8 cellular contexts compared by ENCODE assay signal in the genomic region with DNA sequence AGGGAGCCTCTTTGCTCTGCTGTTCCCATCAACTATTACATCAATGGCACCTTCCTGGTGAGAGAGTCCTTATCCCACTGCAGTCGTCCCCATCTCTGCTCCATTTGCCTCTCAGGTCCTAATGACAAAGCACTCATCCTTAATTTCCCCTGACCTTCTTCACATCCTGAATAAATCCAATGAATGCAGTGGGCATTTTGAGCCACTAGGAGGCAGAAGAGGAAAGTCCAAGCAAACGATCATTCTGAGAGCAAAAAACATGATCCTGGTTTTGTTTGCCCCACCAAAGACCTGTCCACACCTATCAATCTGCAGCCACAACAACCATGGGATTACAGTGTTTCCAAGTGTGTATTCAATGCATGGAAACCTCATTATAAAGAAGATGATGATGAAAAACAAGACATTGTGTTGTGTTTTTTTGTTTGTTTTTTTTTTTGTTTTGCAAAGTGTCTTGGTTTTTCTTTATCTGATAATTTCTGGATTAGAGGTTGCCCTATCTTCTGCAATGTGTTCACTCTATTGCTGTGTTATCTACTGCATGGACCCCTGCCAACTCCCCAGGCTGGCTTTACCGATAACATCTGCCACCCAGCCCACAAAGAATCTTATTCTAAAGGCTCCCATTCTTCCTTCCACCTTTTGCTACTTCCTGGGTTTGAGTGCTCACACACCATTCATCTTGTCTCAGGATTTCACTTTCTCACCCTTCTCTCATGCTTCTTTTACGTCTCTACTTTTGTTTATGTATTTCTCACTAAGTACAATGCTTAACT.
DNase-seq lines count a peak whose midpoint lies in the region; ATAC-seq, FAIRE-seq and TF ChIP-seq lines count a peak whose summit lies in the region.

No MANE protein-coding gene starts in this region.

- H3K27me3 Mint-ChIP-seq in CD4-positive, CD25-positive, alpha-beta regulatory T cell, result no peaks in the 10 kb centered on the region

- H3K4me3 ChIP-seq in CD4-positive, CD25-positive, alpha-beta regulatory T cell (ENCODE audit: low read depth, low read length), result no peak overlapping the region
- H3K4me3 ChIP-seq in WERI-Rb-1 (ENCODE audit: low read depth, low read length) (no peak overlapping the region), testis (no peak overlapping the region)

- no peaks in the 10 kb centered on the region for H3K27me3 ChIP-seq in CD4-positive, CD25-positive, alpha-beta regulatory T cell (ENCODE audit: control insufficient read depth, insufficient read depth, low read length)
- H3K27me3 ChIP-seq in WERI-Rb-1 (ENCODE audit: insufficient read depth, low read depth, severe bottlenecking) (peaks cover 46% of the 10 kb centered on the region), testis (no peaks in the 10 kb centered on the region)

- no peak for ATAC-seq in CD4-positive, CD25-positive, alpha-beta regulatory T cell (ENCODE audit: low read depth in 2 of 2)
- ATAC-seq in GM18519 (IDR thresholded peaks at IDR 0.05; ENCODE audit: low FRiP score, unreplicated experiment) (no peak), HG02798 (IDR thresholded peaks at IDR 0.05; ENCODE audit: poor library complexity, unreplicated experiment) (no peak)

- H3K27ac ChIP-seq in CD4-positive, CD25-positive, alpha-beta regulatory T cell (ENCODE audit: insufficient read depth, low read length, poor library complexity, severe bottlenecking), result no peak overlapping the region
- H3K27ac ChIP-seq in WERI-Rb-1, result no peak overlapping the region
- no peak overlapping the region for H3K27ac ChIP-seq in testis

- no peaks in the 10 kb centered on the region for H3K4me1 Mint-ChIP-seq in CD4-positive, CD25-positive, alpha-beta regulatory T cell

- no peaks in the 10 kb centered on the region for H3K9me3 ChIP-seq in CD4-positive, CD25-positive, alpha-beta regulatory T cell (ENCODE audit: control insufficient read depth in 2 of 2, low read length in 2 of 2)
- peaks cover 2% of the 10 kb centered on the region for H3K9me3 ChIP-seq in WERI-Rb-1 (ENCODE audit: severe bottlenecking)
- H3K9me3 ChIP-seq in testis, result no peaks in the 10 kb centered on the region

- TF ChIP-seq POLR2A in testis (IDR thresholded peaks at IDR 0.05), result no peak

- no peak overlapping the region for H3K4me3 Mint-ChIP-seq in CD4-positive, CD25-positive, alpha-beta regulatory T cell

- TF ChIP-seq CTCF in WERI-Rb-1 (IDR thresholded peaks at IDR 0.05; ENCODE audit: low read depth, low read length) (peak; percentile 75), testis (IDR thresholded peaks at IDR 0.05) (peak in 2 of 3 experiments; percentile 49 to 59)

- peaks cover 0 to 3% (median 0%) of the 10 kb centered on the region in 7 donors for H3K9me3 Mint-ChIP-seq in CD4-positive, CD25-positive, alpha-beta regulatory T cell

- DNase-seq in CD4-positive, CD25-positive, alpha-beta regulatory T cell, result peak in 2 of 3 donors; percentile 1 to 30
- DNase-seq in GM18507 (ENCODE audit: extremely low spot score, insufficient read length, low read depth) (peak; percentile 4), Kasumi-1 (lab: John Stamatoyannopoulos, UW) (peak; percentile 11 to 16), WERI-Rb-1 (peak; percentile 53), iPS-NIHi11 (ENCODE audit: low spot score) (peak; percentile 13), testis (peak; percentile 54)

- no peaks in the 10 kb centered on the region for H3K36me3 ChIP-seq in CD4-positive, CD25-positive, alpha-beta regulatory T cell (ENCODE audit: control insufficient read depth, insufficient read depth, low read length)
- H3K36me3 ChIP-seq in WERI-Rb-1 (no peaks in the 10 kb centered on the region), testis (ENCODE audit: low read depth, missing control alignments) (no peaks in the 10 kb centered on the region)

- H3K4me1 ChIP-seq in CD4-positive, CD25-positive, alpha-beta regulatory T cell (ENCODE audit: control insufficient read depth, insufficient read depth, low read length, poor library complexity, severe bottlenecking), result no peaks in the 10 kb centered on the region
- no peaks in the 10 kb centered on the region for H3K4me1 ChIP-seq in testis

- intact Hi-C loops in testis (cut with DNase I; ENCODE audit: low total_unique reads), result no loop called here

- no peaks in the 10 kb centered on the region for H3K36me3 Mint-ChIP-seq in CD4-positive, CD25-positive, alpha-beta regulatory T cell

- peak; percentile 79 for FAIRE-seq in GM18507 (lab: Jason Lieb, UNC)

- 48 to 49% methylated on average over 4 of the region's 4 CpGs for WGBS in testis, 2 donors

- no peak overlapping the region for H3K27ac Mint-ChIP-seq in CD4-positive, CD25-positive, alpha-beta regulatory T cell

Comparison
In these comparisons a context has a peak if more than half of its experiments do, and no peak if none do; other contexts are left out.
1. DNase-seq: peak in every context shown above with its lines; median percentile 54 in testis; 53 in WERI-Rb-1; 16 in CD4-positive, CD25-positive, alpha-beta regulatory T cell; 14 in Kasumi-1; 13 in iPS-NIHi11; 4 in GM18507.